Comparison of ENCODE assay signal across 14 cellular contexts in genomic region chr10:91541481-91541880, GRCh38.
DNase-seq lines count a peak whose midpoint lies in the region; ATAC-seq, FAIRE-seq and TF ChIP-seq lines count a peak whose summit lies in the region.
"Had no signal": no experiment of that assay in that cellular context is flagged by ENCODE, and none has a peak within 500 bp of the region (broad histone marks: within the 10 kb centered on the region; RNA-seq: fewer than 3 reads in every experiment).

No MANE protein-coding gene starts in this region.

- peaks cover 13% of the 10 kb centered on the region for H3K4me1 ChIP-seq in ovary (ENCODE audit: insufficient read depth)

- H3K27me3 ChIP-seq in ovary = no peaks in the 10 kb centered on the region

- 11 to 21% (median 19%) methylated on average over 6 of the region's 6 CpGs for WGBS in ovary, 3 donors

- H3K4me3 ChIP-seq in ovary = no peak overlapping the region

- TF ChIP-seq EP300 in ovary (IDR thresholded peaks at IDR 0.05) = no peak

- ATAC-seq in GM19463 (IDR thresholded peaks at IDR 0.05; ENCODE audit: unreplicated experiment) (no peak), GM19452 (IDR thresholded peaks at IDR 0.05; ENCODE audit: unreplicated experiment) (no peak)
- ATAC-seq: activated T-cell treated with anti-CD3 and anti-CD28 coated beads, Interleukin-2, amount 50 U/mL, for 72 hours had no signal

- DNase-seq in DMS79 (lab: John Stamatoyannopoulos, UW) = peak; percentile 7
- peak; percentile 3 for DNase-seq in NCI-H2227 treated with DMSO at 0.1 percent for 48 hours (lab: John Stamatoyannopoulos, UW)
- DNase-seq in dermis microvascular lymphatic vessel endothelial cell (ENCODE audit: low read depth in 2 of 2) = peak; percentile 18 to 27
- peak; percentile 66 for DNase-seq in middle frontal gyrus (ENCODE audit: extremely low spot score, low spot score)
- no peak for DNase-seq in ovary
- DNase-seq in H54 (ENCODE audit: insufficient read length, low spot score) = no peak
- DNase-seq: activated CD4-positive, alpha-beta T cell treated with anti-CD3 and anti-CD28 coated beads, Interleukin-2, amount 50 U/mL, for 48 hours; activated T-cell treated with anti-CD3 and anti-CD28 coated beads, Interleukin-2, amount 50 U/mL, for 72 hours; cortex of kidney; DMS53; H9; stimulated activated CD4-positive, alpha-beta T cell treated with anti-CD3 and anti-CD28 coated beads, Interleukin-4, amount 100 ng/mL, for 4 hours had no signal

- TF ChIP-seq POLR2A in ovary (IDR thresholded peaks at IDR 0.05) = no peak
- no peak for TF ChIP-seq POLR2A in H54 (IDR thresholded peaks at IDR 0.05; ENCODE audit: low read depth, low read length)

- H3K27ac ChIP-seq in ovary = no peak overlapping the region

- no peak for FAIRE-seq in H54 (lab: Jason Lieb, UNC)

- TF ChIP-seq CTCF in ovary (IDR thresholded peaks at IDR 0.05) = no peak

- intact Hi-C loops in ovary (cut with DNase I) = no loop called here

- no peaks in the 10 kb centered on the region for H3K9me3 ChIP-seq in ovary

- no peaks in the 10 kb centered on the region for H3K36me3 ChIP-seq in ovary

Comparison
In these comparisons a context has a peak if more than half of its experiments do, and no peak if none do; other contexts are left out.
1. DNase-seq: peak in DMS79 (single experiment), NCI-H2227 treated with DMSO at 0.1 percent for 48 hours (single experiment), dermis microvascular lymphatic vessel endothelial cell (2 of 2) and middle frontal gyrus (single experiment); none in ovary (0 of 5) and H54 (single experiment).